1 cellular context compared by ENCODE assay signal in the genomic region with DNA sequence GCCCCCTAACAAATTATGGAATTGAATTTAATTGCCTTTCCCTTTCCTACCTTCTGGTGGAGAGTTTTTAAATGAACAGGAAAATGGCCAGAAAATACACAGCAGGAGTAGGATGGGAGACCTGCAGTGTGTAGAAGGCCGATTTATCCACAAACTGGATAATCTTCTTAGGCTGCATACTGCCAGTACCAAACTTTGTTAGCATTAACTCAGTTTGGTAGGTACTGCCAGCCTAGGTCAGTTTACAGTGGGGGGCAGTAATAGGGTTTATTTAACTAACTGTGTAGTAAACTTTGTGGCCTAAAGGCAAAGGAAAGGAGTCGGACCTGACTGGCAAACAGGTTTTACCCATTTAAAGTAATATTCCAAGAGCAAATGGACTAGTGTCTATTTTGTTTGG.
TF ChIP-seq lines count a peak whose summit lies in the region.

No MANE protein-coding gene starts in this region.

TF ChIP-seq in GM23338, 12 proteins besides CTCF, POLR2A, EP300 and RAD21 (continued from another document):
- TF ChIP-seq, protein P1, sequence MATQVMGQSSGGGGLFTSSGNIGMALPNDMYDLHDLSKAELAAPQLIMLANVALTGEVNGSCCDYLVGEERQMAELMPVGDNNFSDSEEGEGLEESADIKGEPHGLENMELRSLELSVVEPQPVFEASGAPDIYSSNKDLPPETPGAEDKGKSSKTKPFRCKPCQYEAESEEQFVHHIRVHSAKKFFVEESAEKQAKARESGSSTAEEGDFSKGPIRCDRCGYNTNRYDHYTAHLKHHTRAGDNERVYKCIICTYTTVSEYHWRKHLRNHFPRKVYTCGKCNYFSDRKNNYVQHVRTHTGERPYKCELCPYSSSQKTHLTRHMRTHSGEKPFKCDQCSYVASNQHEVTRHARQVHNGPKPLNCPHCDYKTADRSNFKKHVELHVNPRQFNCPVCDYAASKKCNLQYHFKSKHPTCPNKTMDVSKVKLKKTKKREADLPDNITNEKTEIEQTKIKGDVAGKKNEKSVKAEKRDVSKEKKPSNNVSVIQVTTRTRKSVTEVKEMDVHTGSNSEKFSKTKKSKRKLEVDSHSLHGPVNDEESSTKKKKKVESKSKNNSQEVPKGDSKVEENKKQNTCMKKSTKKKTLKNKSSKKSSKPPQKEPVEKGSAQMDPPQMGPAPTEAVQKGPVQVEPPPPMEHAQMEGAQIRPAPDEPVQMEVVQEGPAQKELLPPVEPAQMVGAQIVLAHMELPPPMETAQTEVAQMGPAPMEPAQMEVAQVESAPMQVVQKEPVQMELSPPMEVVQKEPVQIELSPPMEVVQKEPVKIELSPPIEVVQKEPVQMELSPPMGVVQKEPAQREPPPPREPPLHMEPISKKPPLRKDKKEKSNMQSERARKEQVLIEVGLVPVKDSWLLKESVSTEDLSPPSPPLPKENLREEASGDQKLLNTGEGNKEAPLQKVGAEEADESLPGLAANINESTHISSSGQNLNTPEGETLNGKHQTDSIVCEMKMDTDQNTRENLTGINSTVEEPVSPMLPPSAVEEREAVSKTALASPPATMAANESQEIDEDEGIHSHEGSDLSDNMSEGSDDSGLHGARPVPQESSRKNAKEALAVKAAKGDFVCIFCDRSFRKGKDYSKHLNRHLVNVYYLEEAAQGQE (IDR thresholded peaks at IDR 0.05; ENCODE audit: unreplicated experiment), result no peak
